In the genomic region with DNA sequence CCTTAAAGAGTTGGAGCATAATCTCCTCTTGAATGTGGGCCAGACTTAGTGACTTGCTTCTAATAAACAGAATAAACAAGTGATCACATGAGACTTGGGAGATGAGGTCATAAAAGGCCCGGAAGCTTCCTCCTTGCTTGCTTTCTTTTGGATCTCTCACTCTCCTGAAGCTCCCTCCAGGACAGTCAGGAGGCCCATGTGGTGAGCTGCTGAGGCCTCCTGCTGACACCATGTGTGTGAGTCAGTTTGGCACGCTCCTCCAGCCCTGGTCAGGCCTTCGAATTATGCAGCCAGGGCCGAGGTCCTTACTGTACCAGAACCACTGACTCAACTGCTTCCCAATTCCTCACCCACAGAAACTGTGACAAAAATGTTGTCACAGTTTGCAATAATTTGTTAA, we compare ENCODE assay signal across 11 cellular contexts. TPM values are rescaled to one million over a fixed set of nuclear protein-coding genes. Genes with fewer than 3 reads are reported as not detected.
A peak's percentile ranks its signal among the peaks of the same experiment; 100 is the strongest.
DNase-seq lines count a peak whose midpoint lies in the region; ATAC-seq and TF ChIP-seq lines count a peak whose summit lies in the region.
"Had no signal": no experiment of that assay in that cellular context is flagged by ENCODE, and none has a peak within 500 bp of the region (broad histone marks: within the 10 kb centered on the region; RNA-seq: fewer than 3 reads in every experiment).

No MANE protein-coding gene starts in this region.

- H3K79me2 ChIP-seq in GM23338 (replicated peaks; ENCODE audit: insufficient read depth), result no peaks in the 10 kb centered on the region; the same call in 1 of the 2 replicates

- TF ChIP-seq EP300 in suprapubic skin (IDR thresholded peaks at IDR 0.05), result no peak

- H3K36me3 ChIP-seq in brain microvascular endothelial cell (replicated peaks), result peaks cover 59% of the 10 kb centered on the region
- H3K36me3 ChIP-seq in suprapubic skin, result peaks cover 74% of the 10 kb centered on the region
- H3K36me3 ChIP-seq in HAP-1 (replicated peaks), result peaks cover 88% of the 10 kb centered on the region
- H3K36me3 ChIP-seq in GM23338 (ENCODE audit: insufficient read depth), result peaks cover 82% of the 10 kb centered on the region

- H3K36me3 Mint-ChIP-seq in GM23338 (ENCODE audit: low read depth), result peaks cover 93% of the 10 kb centered on the region

- in situ Hi-C loops in brain microvascular endothelial cell (cut with HindIII; ENCODE audit: low pct_ligation_motif_present, low sequenced_read_pairs) (no loop called here), HAP-1 (cut with MboI; ENCODE audit: low sequenced_read_pairs) (no loop called here)

- peak overlapping the region; percentile 69 for H3K27ac ChIP-seq in brain microvascular endothelial cell
- peak overlapping the region; percentile 55 for H3K27ac ChIP-seq in suprapubic skin
- no peak overlapping the region for H3K27ac ChIP-seq in GM23338 (ENCODE audit: low read depth)

- H3K9me2 ChIP-seq in GM23338 (ENCODE audit: insufficient read depth), result no peaks in the 10 kb centered on the region

- TF ChIP-seq CTCF in brain microvascular endothelial cell (IDR thresholded peaks at IDR 0.05; ENCODE audit: low read depth, low read length, missing control alignments), result no peak
- no peak for TF ChIP-seq CTCF in suprapubic skin (IDR thresholded peaks at IDR 0.05)
- no peak for TF ChIP-seq CTCF in GM23338 (conservative IDR thresholded peaks at IDR 0.05; ENCODE audit: low read depth in 2 of 2)

- H3K9me3 ChIP-seq in suprapubic skin, result no peaks in the 10 kb centered on the region
- no peaks in the 10 kb centered on the region for H3K9me3 ChIP-seq in HAP-1

- no peaks in the 10 kb centered on the region for H3K4me1 Mint-ChIP-seq in GM23338

- H3K4me3 Mint-ChIP-seq in GM23338, result no peak overlapping the region

- DNase-seq in HS-5 (ENCODE audit: low read depth) (peak; percentile 74), brain microvascular endothelial cell (peak; percentile 98), iris pigment epithelial cell (ENCODE audit: low read depth) (peak; percentile 99), suprapubic skin (ENCODE audit: low spot score in 2 of 2) (peak in 1 of 2 donors; percentile 85), NCI-H526 treated with DMSO at 0.1 percent for 48 hours (lab: John Stamatoyannopoulos, UW) (no peak), middle frontal gyrus (ENCODE audit: extremely low spot score, low spot score) (no peak), HAP-1 (ENCODE audit: low spot score in 2 of 2) (no peak), GM23338 (ENCODE audit: low spot score) (no peak)
- DNase-seq: activated CD4-positive, alpha-beta T cell treated with anti-CD3 and anti-CD28 coated beads, Interleukin-2, amount 50 U/mL, for 1 hour; effector CD4-positive, alpha-beta T cell; stimulated activated naive CD8-positive, alpha-beta T cell treated with anti-CD3 and anti-CD28 coated beads, Interleukin-15, Interleukin-2, amounts not matched to agents 100 U/mL and 50 U/mL, for 24 hours had no signal

- ATAC-seq in GM23338, result no peak
- ATAC-seq: stimulated activated naive CD8-positive, alpha-beta T cell treated with anti-CD3 and anti-CD28 coated beads, Interleukin-15, Interleukin-2, amounts not matched to agents 100 U/mL and 50 U/mL, for 24 hours had no signal

- no peak overlapping the region for H2AFZ ChIP-seq in GM23338

- H3K4me3 ChIP-seq in brain microvascular endothelial cell (ENCODE audit: low read depth, low read length), result no peak overlapping the region
- H3K4me3 ChIP-seq in suprapubic skin, result no peak overlapping the region
- no peak overlapping the region for H3K4me3 ChIP-seq in HAP-1
- H3K4me3 ChIP-seq in GM23338, result no peak overlapping the region

- no peaks in the 10 kb centered on the region for H3K4me1 ChIP-seq in suprapubic skin
- H3K4me1 ChIP-seq in HAP-1, result no peaks in the 10 kb centered on the region
- H3K4me1 ChIP-seq in GM23338 (ENCODE audit: insufficient read depth), result no peaks in the 10 kb centered on the region

- H3F3A ChIP-seq in GM23338 (replicated peaks; ENCODE audit: low read depth), result 0 out of 2 replicates have a peak, but pooled peaks cover 3% of the 10 kb centered on the region

- WGBS in suprapubic skin, result 80% methylated on average over 4 of the region's 4 CpGs

- no peak overlapping the region; the same call in 1 of the 2 replicates for H3K27ac Mint-ChIP-seq in GM23338

- H4K20me1 ChIP-seq in GM23338 (replicated peaks; ENCODE audit: insufficient read depth), result peaks cover 7% of the 10 kb centered on the region

- H3K9me3 Mint-ChIP-seq in GM23338, result no peaks in the 10 kb centered on the region

- TF ChIP-seq POLR2A in suprapubic skin (IDR thresholded peaks at IDR 0.05), result no peak

- no peak overlapping the region for H3K4me2 ChIP-seq in GM23338

- peaks cover 10% of the 10 kb centered on the region for H3K27me3 Mint-ChIP-seq in GM23338 (ENCODE audit: insufficient read depth, low read depth, poor library complexity)

- H3K27me3 ChIP-seq in brain microvascular endothelial cell (replicated peaks) (no peaks in the 10 kb centered on the region), suprapubic skin (no peaks in the 10 kb centered on the region), HAP-1 (ENCODE audit: low read depth) (no peaks in the 10 kb centered on the region), GM23338 (ENCODE audit: insufficient read depth) (no peaks in the 10 kb centered on the region)

TF ChIP-seq in GM23338, 12 proteins besides CTCF, POLR2A, EP300 and RAD21 (continues in another document):
- TF ChIP-seq STAT1 (IDR thresholded peaks at IDR 0.05; ENCODE audit: unreplicated experiment) (no peak), NANOG (IDR thresholded peaks at IDR 0.05; ENCODE audit: borderline replicate concordance) (no peak), ZNF331 (CRISPR knock-in tag; IDR thresholded peaks at IDR 0.05; ENCODE audit: low read depth) (no peak), CREB1 (CRISPR knock-in tag; IDR thresholded peaks at IDR 0.05; ENCODE audit: low read depth) (no peak), EZH2 (IDR thresholded peaks at IDR 0.05; ENCODE audit: low read depth, unreplicated experiment) (no peak), ZNF114 (CRISPR knock-in tag; IDR thresholded peaks at IDR 0.05) (no peak)
- TF ChIP-seq, protein P1, sequence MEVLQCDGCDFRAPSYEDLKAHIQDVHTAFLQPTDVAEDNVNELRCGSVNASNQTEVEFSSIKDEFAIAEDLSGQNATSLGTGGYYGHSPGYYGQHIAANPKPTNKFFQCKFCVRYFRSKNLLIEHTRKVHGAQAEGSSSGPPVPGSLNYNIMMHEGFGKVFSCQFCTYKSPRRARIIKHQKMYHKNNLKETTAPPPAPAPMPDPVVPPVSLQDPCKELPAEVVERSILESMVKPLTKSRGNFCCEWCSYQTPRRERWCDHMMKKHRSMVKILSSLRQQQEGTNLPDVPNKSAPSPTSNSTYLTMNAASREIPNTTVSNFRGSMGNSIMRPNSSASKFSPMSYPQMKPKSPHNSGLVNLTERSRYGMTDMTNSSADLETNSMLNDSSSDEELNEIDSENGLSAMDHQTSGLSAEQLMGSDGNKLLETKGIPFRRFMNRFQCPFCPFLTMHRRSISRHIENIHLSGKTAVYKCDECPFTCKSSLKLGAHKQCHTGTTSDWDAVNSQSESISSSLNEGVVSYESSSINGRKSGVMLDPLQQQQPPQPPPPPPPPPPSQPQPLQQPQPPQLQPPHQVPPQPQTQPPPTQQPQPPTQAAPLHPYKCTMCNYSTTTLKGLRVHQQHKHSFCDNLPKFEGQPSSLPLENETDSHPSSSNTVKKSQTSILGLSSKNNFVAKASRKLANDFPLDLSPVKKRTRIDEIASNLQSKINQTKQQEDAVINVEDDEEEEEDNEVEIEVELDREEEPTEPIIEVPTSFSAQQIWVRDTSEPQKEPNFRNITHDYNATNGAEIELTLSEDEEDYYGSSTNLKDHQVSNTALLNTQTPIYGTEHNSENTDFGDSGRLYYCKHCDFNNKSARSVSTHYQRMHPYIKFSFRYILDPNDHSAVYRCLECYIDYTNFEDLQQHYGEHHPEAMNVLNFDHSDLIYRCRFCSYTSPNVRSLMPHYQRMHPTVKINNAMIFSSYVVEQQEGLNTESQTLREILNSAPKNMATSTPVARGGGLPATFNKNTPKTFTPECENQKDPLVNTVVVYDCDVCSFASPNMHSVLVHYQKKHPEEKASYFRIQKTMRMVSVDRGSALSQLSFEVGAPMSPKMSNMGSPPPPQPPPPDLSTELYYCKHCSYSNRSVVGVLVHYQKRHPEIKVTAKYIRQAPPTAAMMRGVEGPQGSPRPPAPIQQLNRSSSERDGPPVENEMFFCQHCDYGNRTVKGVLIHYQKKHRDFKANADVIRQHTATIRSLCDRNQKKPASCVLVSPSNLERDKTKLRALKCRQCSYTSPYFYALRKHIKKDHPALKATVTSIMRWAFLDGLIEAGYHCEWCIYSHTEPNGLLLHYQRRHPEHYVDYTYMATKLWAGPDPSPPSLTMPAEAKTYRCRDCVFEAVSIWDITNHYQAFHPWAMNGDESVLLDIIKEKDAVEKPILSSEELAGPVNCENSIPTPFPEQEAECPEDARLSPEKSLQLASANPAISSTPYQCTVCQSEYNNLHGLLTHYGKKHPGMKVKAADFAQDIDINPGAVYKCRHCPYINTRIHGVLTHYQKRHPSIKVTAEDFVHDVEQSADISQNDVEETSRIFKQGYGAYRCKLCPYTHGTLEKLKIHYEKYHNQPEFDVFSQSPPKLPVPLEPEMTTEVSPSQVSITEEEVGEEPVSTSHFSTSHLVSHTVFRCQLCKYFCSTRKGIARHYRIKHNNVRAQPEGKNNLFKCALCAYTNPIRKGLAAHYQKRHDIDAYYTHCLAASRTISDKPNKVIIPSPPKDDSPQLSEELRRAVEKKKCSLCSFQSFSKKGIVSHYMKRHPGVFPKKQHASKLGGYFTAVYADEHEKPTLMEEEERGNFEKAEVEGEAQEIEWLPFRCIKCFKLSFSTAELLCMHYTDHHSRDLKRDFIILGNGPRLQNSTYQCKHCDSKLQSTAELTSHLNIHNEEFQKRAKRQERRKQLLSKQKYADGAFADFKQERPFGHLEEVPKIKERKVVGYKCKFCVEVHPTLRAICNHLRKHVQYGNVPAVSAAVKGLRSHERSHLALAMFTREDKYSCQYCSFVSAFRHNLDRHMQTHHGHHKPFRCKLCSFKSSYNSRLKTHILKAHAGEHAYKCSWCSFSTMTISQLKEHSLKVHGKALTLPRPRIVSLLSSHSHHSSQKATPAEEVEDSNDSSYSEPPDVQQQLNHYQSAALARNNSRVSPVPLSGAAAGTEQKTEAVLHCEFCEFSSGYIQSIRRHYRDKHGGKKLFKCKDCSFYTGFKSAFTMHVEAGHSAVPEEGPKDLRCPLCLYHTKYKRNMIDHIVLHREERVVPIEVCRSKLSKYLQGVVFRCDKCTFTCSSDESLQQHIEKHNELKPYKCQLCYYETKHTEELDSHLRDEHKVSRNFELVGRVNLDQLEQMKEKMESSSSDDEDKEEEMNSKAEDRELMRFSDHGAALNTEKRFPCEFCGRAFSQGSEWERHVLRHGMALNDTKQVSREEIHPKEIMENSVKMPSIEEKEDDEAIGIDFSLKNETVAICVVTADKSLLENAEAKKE (CRISPR knock-in tag; IDR thresholded peaks at IDR 0.05), result no peak

RNA-seq across cellular contexts. Expression of a gene that starts 53.2 kb away (rescaled TPM):
- total RNA-seq in suprapubic skin, result 100 to 1,000 TPM; 172 to 237 (median 230) TPM
- total RNA-seq in GM23338 (2014; rRNA removed; shearing (Covaris generic)), result 15.9 and 21.2 TPM in 2 replicates
- 21.6 and 26.0 TPM in 2 replicates for polyA plus RNA-seq in GM23338 (2016; fragmentation: Nextera tagmentation; extraction: Ambion mirVana)

Comparison
In these comparisons a context has a peak if more than half of its experiments do, and no peak if none do; other contexts are left out.
1. DNase-seq: peak in HS-5 (single experiment), brain microvascular endothelial cell (single experiment) and iris pigment epithelial cell (single experiment); none in NCI-H526 treated with DMSO at 0.1 percent for 48 hours (single experiment), middle frontal gyrus (single experiment), HAP-1 (0 of 2) and GM23338 (single experiment).